ENCODE assay signal across 11 cellular contexts in the genomic region with DNA sequence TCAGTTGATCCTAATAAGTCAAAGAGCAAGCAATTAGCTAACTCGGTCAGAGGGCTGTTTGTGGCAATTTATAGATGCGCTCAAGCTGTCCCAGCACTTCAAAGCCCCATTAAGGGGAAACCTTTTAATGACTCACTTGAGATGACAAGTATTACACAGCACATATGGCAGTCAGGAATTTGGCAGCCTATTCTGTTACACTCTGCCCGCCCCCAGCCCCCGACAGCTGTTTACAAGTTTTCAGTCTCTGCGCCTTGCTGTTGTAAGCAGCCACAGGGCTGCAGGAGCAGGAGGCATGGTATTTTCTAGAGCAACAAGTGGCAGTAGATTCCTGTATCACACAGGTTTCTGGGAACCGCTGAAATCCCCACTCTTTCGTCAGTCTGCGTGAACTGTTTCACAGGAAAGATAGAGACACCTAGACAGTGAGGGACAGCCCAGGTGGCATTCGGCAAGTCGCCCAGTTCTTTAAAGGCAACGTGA.
DNase-seq lines count a peak whose midpoint lies in the region; ATAC-seq and TF ChIP-seq lines count a peak whose summit lies in the region.
"Had no signal": no experiment of that assay in that cellular context is flagged by ENCODE, and none has a peak within 500 bp of the region (broad histone marks: within the 10 kb centered on the region; RNA-seq: fewer than 3 reads in every experiment).

No MANE protein-coding gene starts in this region.

- DNase-seq in NCI-H748 (lab: John Stamatoyannopoulos, UW; ENCODE audit: unreplicated experiment) (peak; percentile 60), NCI-H748 treated with DMSO at 0.1 percent for 48 hours (lab: John Stamatoyannopoulos, UW) (no peak), OCI-LY7 (ENCODE audit: low spot score) (no peak), heart left ventricle (peak in 2 of 5 donors; percentile 37 to 55), tibial artery (no peak), RKO (ENCODE audit: low spot score) (no peak)
- DNase-seq in stimulated activated naive CD8-positive, alpha-beta T cell treated with anti-CD3 and anti-CD28 coated beads, Interleukin-15, Interleukin-2, amounts not matched to agents 100 U/mL and 50 U/mL, for 24 hours = no peak
- DNase-seq: activated naive CD8-positive, alpha-beta T cell treated with anti-CD3 and anti-CD28 coated beads, Interleukin-2, amount 10 ng/mL, durations not matched to agents 7 days and 5 days had no signal

- POLR2A ChIA-PET in OCI-LY7 (lab: Charles Lee) = no interaction called here

- H3K27me3 ChIP-seq in heart left ventricle (peaks cover 0 to 24% (median 0%) of the 10 kb centered on the region in 9 donors), tibial artery (no peaks in the 10 kb centered on the region)
- H3K27me3 ChIP-seq: upper lobe of left lung had no signal

- H3K4me2 ChIP-seq in OCI-LY7 (ENCODE audit: low read length) = peak overlapping the region; percentile 16; the same call in 1 of the 2 replicates

- TF ChIP-seq CTCF in OCI-LY7 (conservative IDR thresholded peaks at IDR 0.05; ENCODE audit: low read length) (no peak), heart left ventricle (IDR thresholded peaks at IDR 0.05) (no peak), tibial artery (IDR thresholded peaks at IDR 0.05) (no peak)

- no peaks in the 10 kb centered on the region for H3K79me2 ChIP-seq in OCI-LY7 (ENCODE audit: insufficient read depth, low read depth, low read length)

- intact Hi-C loops in OCI-LY7 (cut with micrococcal nuclease; ENCODE audit: unreplicated experiment) = no loop called here
- intact Hi-C loops in heart left ventricle (cut with DNase I) = no loop called here
- intact Hi-C loops in tibial artery (cut with DNase I; ENCODE audit: low total_unique reads) = no loop called here

- H3K36me3 ChIP-seq in OCI-LY7 (ENCODE audit: insufficient read depth, low read length) (no peaks in the 10 kb centered on the region), heart left ventricle (no peaks in the 10 kb centered on the region), tibial artery (no peaks in the 10 kb centered on the region)
- H3K36me3 ChIP-seq: upper lobe of left lung had no signal

- no peak overlapping the region for H2AFZ ChIP-seq in OCI-LY7 (ENCODE audit: low read length)

- no peak for TF ChIP-seq POLR2A in heart left ventricle (IDR thresholded peaks at IDR 0.05)

- ATAC-seq in heart left ventricle (peak in 3 of 4 donors; percentile 66 to 89 (median 70)), HG03565 (IDR thresholded peaks at IDR 0.05; ENCODE audit: unreplicated experiment) (no peak)
- ATAC-seq in stimulated activated naive CD8-positive, alpha-beta T cell treated with anti-CD3 and anti-CD28 coated beads, Interleukin-15, Interleukin-2, amounts not matched to agents 100 U/mL and 50 U/mL, for 24 hours = no peak
- ATAC-seq: HCT116 had no signal

- BruUV-seq in OCI-LY7 (replicated peaks; lab: Mats Ljungman, UMichigan) = no TSS peak

- H3K9me2 ChIP-seq in OCI-LY7 (ENCODE audit: insufficient read depth, low read length) = no peaks in the 10 kb centered on the region

- H3K9me3 ChIP-seq in OCI-LY7 (ENCODE audit: low read length) = no peaks in the 10 kb centered on the region
- no peaks in the 10 kb centered on the region for H3K9me3 ChIP-seq in heart left ventricle
- no peaks in the 10 kb centered on the region for H3K9me3 ChIP-seq in tibial artery
- H3K9me3 ChIP-seq: upper lobe of left lung had no signal

- H3K4me1 ChIP-seq in OCI-LY7 (ENCODE audit: insufficient read depth, low read length, poor library complexity, severe bottlenecking) (peaks cover 28% of the 10 kb centered on the region), heart left ventricle (peaks cover 0 to 18% (median 6%) of the 10 kb centered on the region in 12 donors), tibial artery (peaks cover 0 to 44% (median 16%) of the 10 kb centered on the region in 4 donors)
- H3K4me1 ChIP-seq: upper lobe of left lung had no signal

- no peaks in the 10 kb centered on the region for H4K20me1 ChIP-seq in OCI-LY7 (ENCODE audit: insufficient read depth, low read length)

- H3K4me3 ChIP-seq in OCI-LY7 (ENCODE audit: low read depth, low read length, poor library complexity, severe bottlenecking) (no peak overlapping the region), heart left ventricle (peak overlapping the region in 1 of 12 donors; percentile 7), tibial artery (peak overlapping the region in 1 of 2 donors; percentile 24)
- H3K4me3 ChIP-seq: upper lobe of left lung had no signal

- CTCF ChIA-PET in OCI-LY7 (lab: Charles Lee; ENCODE audit: unreplicated experiment) = no interaction called here

- WGBS in heart left ventricle, 4 donors = 37 to 48% (median 43%) methylated on average over 11 of the region's 11 CpGs

- no peak overlapping the region for H3K27ac ChIP-seq in OCI-LY7 (ENCODE audit: low read depth, low read length, poor library complexity, severe bottlenecking)
- H3K27ac ChIP-seq in heart left ventricle = no peak overlapping the region
- peak overlapping the region; percentile 79 to 82 for H3K27ac ChIP-seq in tibial artery
- H3K27ac ChIP-seq: upper lobe of left lung had no signal

Comparison
In these comparisons a context has a peak if more than half of its experiments do, and no peak if none do; other contexts are left out.
1. H3K27ac ChIP-seq: peak in tibial artery (2 of 2); none in OCI-LY7 (single experiment) and heart left ventricle (0 of 12).
2. ATAC-seq: peak in heart left ventricle (3 of 4); none in HG03565 (single experiment) and stimulated activated naive CD8-positive, alpha-beta T cell treated with anti-CD3 and anti-CD28 coated beads, Interleukin-15, Interleukin-2, amounts not matched to agents 100 U/mL and 50 U/mL, for 24 hours (single experiment).